Comparison of ENCODE assay signal across 15 cellular contexts in genomic region chr18:73099759-73100158, GRCh38.
"Had no signal": no experiment of that assay in that cellular context is flagged by ENCODE, and none has a peak within 500 bp of the region (broad histone marks: within the 10 kb centered on the region; RNA-seq: fewer than 3 reads in every experiment).

No MANE protein-coding gene starts in this region.

- H3K36me3 ChIP-seq: colonic mucosa, thyroid gland had no signal

- H3K27me3 ChIP-seq: body of pancreas, colonic mucosa, foreskin keratinocyte, thyroid gland had no signal

- H3K4me1 ChIP-seq: body of pancreas, colonic mucosa, foreskin keratinocyte, thyroid gland had no signal

- H3K4me3 ChIP-seq: body of pancreas, colonic mucosa, thyroid gland had no signal

- DNase-seq: activated CD4-positive, alpha-beta T cell treated with anti-CD3 and anti-CD28 coated beads, Interleukin-2, amount 10 ng/mL, durations not matched to agents 7 days and 5 days; activated CD4-positive, CD25-positive, alpha-beta regulatory T cell; activated CD8-positive, alpha-beta memory T cell treated with anti-CD3 and anti-CD28 coated beads for 24 hours; activated naive CD8-positive, alpha-beta T cell treated with anti-CD3 and anti-CD28 coated beads for 36 hours; amygdala; body of pancreas; central memory CD4-positive, alpha-beta T cell; colonic mucosa; effector memory CD4-positive, alpha-beta T cell; foreskin keratinocyte; mesendoderm; natural killer cell; stimulated activated CD4-positive, alpha-beta T cell treated with anti-CD3 and anti-CD28 coated beads, Interleukin-4, amount 100 ng/mL, for 1 hour; stimulated activated naive B cell treated with anti-CD40 and anti-IgM and Interleukin-4, amounts not matched to agents 10 μg/mL and 1 μg/mL and 100 μg/mL, for 72 hours; thyroid gland had no signal

- H3K27ac ChIP-seq: body of pancreas, colonic mucosa, foreskin keratinocyte, thyroid gland had no signal

- H3K9me3 ChIP-seq: body of pancreas, colonic mucosa, thyroid gland had no signal

- ATAC-seq: body of pancreas; foreskin keratinocyte; natural killer cell; stimulated activated naive B cell treated with anti-CD40 and anti-IgM and Interleukin-4, amounts not matched to agents 10 μg/mL and 1 μg/mL and 100 μg/mL, for 72 hours had no signal
